Comparison of ENCODE assay signal across 8 cellular contexts in genomic region chr20:59515013-59515905, GRCh38.
A peak's percentile ranks its signal among the peaks of the same experiment; 100 is the strongest.
DNase-seq lines count a peak whose midpoint lies in the region; ATAC-seq and TF ChIP-seq lines count a peak whose summit lies in the region.

No MANE protein-coding gene starts in this region.

- no peaks in the 10 kb centered on the region; the same call in 1 of the 2 replicates for H3K4me1 ChIP-seq in GM23338 (ENCODE audit: insufficient read depth)

- no peaks in the 10 kb centered on the region for H3K9me2 ChIP-seq in GM23338 (ENCODE audit: insufficient read depth)

- no peaks in the 10 kb centered on the region for H3K27me3 ChIP-seq in AG04450 (ENCODE audit: control insufficient read depth, insufficient read depth, low read length)
- no peaks in the 10 kb centered on the region for H3K27me3 ChIP-seq in GM23338 (ENCODE audit: insufficient read depth)

- DNase-seq in AG04450 (ENCODE audit: low read depth, low spot score) (no peak), GM23338 (ENCODE audit: low spot score) (peak; percentile 94), NCI-H446 (lab: John Stamatoyannopoulos, UW) (peak; percentile 72 to 88), cardiac fibroblast (ENCODE audit: low read depth in 2 of 2) (peak; percentile 57 to 59), islet precursor cell (peak; percentile 93), substantia nigra (lab: John Stamatoyannopoulos, UW) (peak in 47 of 49 donors; percentile 10 to 84 (median 66)), GM13976 (ENCODE audit: low spot score) (no peak)

- no peaks in the 10 kb centered on the region for H3F3A ChIP-seq in GM23338 (replicated peaks; ENCODE audit: low read depth)

- H3K9me3 ChIP-seq in AG04450 (ENCODE audit: control insufficient read depth, insufficient read depth, low read length): no peaks in the 10 kb centered on the region; the same call in 1 of the 2 replicates

- no peaks in the 10 kb centered on the region for H4K20me1 ChIP-seq in GM23338 (replicated peaks; ENCODE audit: insufficient read depth)

- in situ Hi-C loops in GM13976 (cut with MboI; ENCODE audit: low sequenced_read_pairs, unreplicated experiment): no loop called here

- H3K4me3 Mint-ChIP-seq in GM23338: peak overlapping the region; percentile 66

- no peak overlapping the region for H2AFZ ChIP-seq in GM23338

- TF ChIP-seq CTCF in AG04450 (IDR thresholded peaks at IDR 0.05; ENCODE audit: low read depth, low read length) (peak; percentile 82), GM23338 (conservative IDR thresholded peaks at IDR 0.05; ENCODE audit: low read depth in 2 of 2) (peak; percentile 76 to 78), cardiac fibroblast (IDR thresholded peaks at IDR 0.05; ENCODE audit: low read depth, low read length) (peak; percentile 79), GM13976 (IDR thresholded peaks at IDR 0.05; ENCODE audit: borderline replicate concordance, control extremely low read depth, extremely low read depth, insufficient read depth, missing control alignments) (no peak)

- H3K4me1 Mint-ChIP-seq in GM23338: peaks cover 4% of the 10 kb centered on the region; the same call in 2 of the 3 replicates

- no peak overlapping the region for H3K27ac Mint-ChIP-seq in GM23338

- H3K27me3 Mint-ChIP-seq in GM23338 (ENCODE audit: insufficient read depth, low read depth, poor library complexity): peaks cover 11% of the 10 kb centered on the region

- ATAC-seq in GM23338 (peak; percentile 87), HG02973 (IDR thresholded peaks at IDR 0.05; ENCODE audit: unreplicated experiment) (no peak)

- H3K36me3 ChIP-seq in GM23338 (ENCODE audit: insufficient read depth): no peaks in the 10 kb centered on the region

- H3K27ac ChIP-seq in AG04450 (ENCODE audit: low read depth, low read length) (no peak overlapping the region), GM23338 (ENCODE audit: low read depth) (no peak overlapping the region), substantia nigra (ENCODE audit: low read depth, low read length, poor library complexity, severe bottlenecking) (no peak overlapping the region)

- H3K4me2 ChIP-seq in GM23338: peak overlapping the region; percentile 72

- no peaks in the 10 kb centered on the region; the same call in 2 of the 3 replicates for H3K9me3 Mint-ChIP-seq in GM23338

- H3K79me2 ChIP-seq in GM23338 (replicated peaks; ENCODE audit: insufficient read depth): no peaks in the 10 kb centered on the region

- CTCF ChIA-PET in AG04450 (lab: Charles Lee): interaction anchor here (0.7 to 4.4 kb wide), 4 partner anchors 12 to 792 kb away, joined by 3 to 35 read pairs (median 13); no protein-coding TSS in a partner anchor

- no peaks in the 10 kb centered on the region for H3K36me3 Mint-ChIP-seq in GM23338 (ENCODE audit: low read depth)

- H3K4me3 ChIP-seq in AG04450 (ENCODE audit: low read depth, low read length) (no peak overlapping the region), GM23338 (peak overlapping the region; percentile 39), cardiac fibroblast (replicated peaks in 1 of 2; ENCODE audit: low read depth in 2 of 2, low read length in 2 of 2) (no peak overlapping the region)

- POLR2A ChIA-PET in AG04450 (lab: Yijun Ruan, JAX): no interaction called here

TF ChIP-seq in GM23338, 12 proteins besides CTCF, POLR2A, EP300 and RAD21:
- TF ChIP-seq NANOG (IDR thresholded peaks at IDR 0.05; ENCODE audit: borderline replicate concordance): no peak
- TF ChIP-seq POLR2AphosphoS5 (IDR thresholded peaks at IDR 0.05; ENCODE audit: low read depth): 0 out of 2 replicates have a peak, but pooled peaks have one; percentile 25

Comparison
In these comparisons a context has a peak if more than half of its experiments do, and no peak if none do; other contexts are left out.
1. DNase-seq: peak in GM23338 (single experiment), NCI-H446 (2 of 2), cardiac fibroblast (2 of 2), islet precursor cell (single experiment) and substantia nigra (47 of 49); none in AG04450 (single experiment) and GM13976 (single experiment).